In genomic region chr9:36399980-36400331, GRCh38 we compare ENCODE assay signal across 8 cellular contexts. TPM values are rescaled to one million over a fixed set of nuclear protein-coding genes. Genes with fewer than 3 reads are reported as not detected.
DNase-seq lines count a peak whose midpoint lies in the region; ATAC-seq lines count a peak whose summit lies in the region.

TSS of gene RNF38 (minus strand) at chr9:36400269. CDS start at chr9:36400108, 161 bp downstream.

- POLR2A ChIA-PET in activated CD8-positive, alpha-beta memory T cell treated with anti-CD3 and anti-CD28 coated beads for 36 hours (lab: Charles Lee), result interaction anchor here (0.8 to 1.5 kb wide), 2 partner anchors 86 to 210 kb away, joined by 3 read pairs; partner anchors contain the start of gene CLTA

- no peaks in the 10 kb centered on the region for H3K36me3 ChIP-seq in skeletal muscle satellite cell (ENCODE audit: insufficient read depth, low read length)

- peak within 1 kb of the TSS; percentile 89 for H3K4me2 ChIP-seq in skeletal muscle satellite cell (ENCODE audit: low read length)

- peak within 1 kb of the TSS; percentile 64 for H3K4me3 ChIP-seq in right cardiac atrium (ENCODE audit: low read length)
- peak within 1 kb of the TSS; percentile 81 for H3K4me3 ChIP-seq in skeletal muscle satellite cell (ENCODE audit: low read length)

- no peak for ATAC-seq in right cardiac atrium

- H3K9ac ChIP-seq in skeletal muscle satellite cell (ENCODE audit: low read depth, low read length), result peak within 1 kb of the TSS; percentile 83

- no peaks in the 10 kb centered on the region for H3K4me1 ChIP-seq in right cardiac atrium (ENCODE audit: control insufficient read depth, insufficient read depth, low read length)
- H3K4me1 ChIP-seq in skeletal muscle satellite cell (ENCODE audit: control insufficient read depth, insufficient read depth, low read length), result peaks cover 19% of the 10 kb centered on the region

- under 1% methylated on average over 12 of the region's 12 CpGs for WGBS in right cardiac atrium

- H3K9me3 ChIP-seq in right cardiac atrium (ENCODE audit: control insufficient read depth, low read length), result no peaks in the 10 kb centered on the region
- no peaks in the 10 kb centered on the region for H3K9me3 ChIP-seq in skeletal muscle satellite cell (replicated peaks; ENCODE audit: low read length)

- H3K27me3 ChIP-seq in right cardiac atrium (ENCODE audit: control insufficient read depth, insufficient read depth) (no peaks in the 10 kb centered on the region), skeletal muscle satellite cell (ENCODE audit: control insufficient read depth, insufficient read depth, low read length) (no peaks in the 10 kb centered on the region)

- DNase-seq in activated CD8-positive, alpha-beta memory T cell treated with anti-CD3 and anti-CD28 coated beads, Interleukin-2, amount 50 U/mL, for 4 hours, result no peak
- DNase-seq in activated naive CD8-positive, alpha-beta T cell treated with anti-CD3 and anti-CD28 coated beads, Interleukin-2, amount 50 U/mL, for 16 hours (ENCODE audit: low read depth, low spot score), result peak; percentile 12
- DNase-seq in right cardiac atrium (no peak), AG08395 (ENCODE audit: low spot score) (no peak), pons (ENCODE audit: low spot score) (no peak), NCI-H2196 (lab: John Stamatoyannopoulos, UW; ENCODE audit: unreplicated experiment) (no peak)

- peak within 1 kb of the TSS; percentile 68 for H3K27ac ChIP-seq in right cardiac atrium (ENCODE audit: low read length)

- CTCF ChIA-PET in activated CD8-positive, alpha-beta memory T cell treated with anti-CD3 and anti-CD28 coated beads for 36 hours (lab: Charles Lee), result no interaction called here

- intact Hi-C loops in right cardiac atrium (cut with DNase I), result loop anchor here in 2 of 4 donors (10.0 kb wide), 2 partner anchors 85 to 155 kb away; no protein-coding TSS in a partner anchor

RNA-seq across cellular contexts. Expression of gene RNF38, which starts in this region (rescaled TPM):
- total RNA-seq in activated CD8-positive, alpha-beta memory T cell treated with anti-CD3 and anti-CD28 coated beads for 36 hours, result 10 to 100 TPM; 38.0 to 40.4 TPM
- total RNA-seq in right cardiac atrium, result 10 to 100 TPM; 24.6 to 31.8 (median 28.1) TPM
- polyA plus RNA-seq in right cardiac atrium, result 8.8 TPM
- 5.1 and 6.3 TPM in 2 replicates for total RNA-seq in skeletal muscle satellite cell (2012; rRNA removed)
